ENCODE assay signal across 21 cellular contexts in the genomic region with DNA sequence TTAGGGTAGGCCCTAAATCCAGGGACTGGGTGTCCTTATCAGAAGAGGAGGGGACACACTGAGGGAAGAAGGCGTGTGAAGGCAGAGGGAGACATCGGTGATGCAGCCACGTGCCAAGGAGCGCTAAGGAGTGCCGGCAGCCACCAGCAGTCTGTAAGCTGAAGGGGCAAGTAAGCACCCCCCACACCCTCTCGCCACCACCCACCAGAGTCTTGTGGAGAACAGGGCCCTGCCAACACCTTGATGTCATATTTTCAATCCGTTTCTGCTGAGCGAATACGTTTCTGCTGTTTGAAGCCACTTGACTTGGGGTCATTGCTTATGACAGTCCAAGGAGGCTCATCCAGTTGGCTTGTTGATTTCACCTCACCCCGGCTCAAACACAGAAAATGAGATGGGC. TPM values are rescaled to one million over a fixed set of nuclear protein-coding genes. Genes with fewer than 3 reads are reported as not detected.
A peak's percentile ranks its signal among the peaks of the same experiment; 100 is the strongest.
DNase-seq lines count a peak whose midpoint lies in the region; ATAC-seq, FAIRE-seq and TF ChIP-seq lines count a peak whose summit lies in the region.
"Had no signal": no experiment of that assay in that cellular context is flagged by ENCODE, and none has a peak within 500 bp of the region (broad histone marks: within the 10 kb centered on the region; RNA-seq: fewer than 3 reads in every experiment).

No MANE protein-coding gene starts in this region.

- no peaks in the 10 kb centered on the region for H3K27me3 ChIP-seq in CD8-positive, alpha-beta memory T cell (ENCODE audit: insufficient read depth, low read length, poor library complexity, severe bottlenecking)
- H3K27me3 ChIP-seq in astrocyte (ENCODE audit: insufficient read depth, low read length) = no peaks in the 10 kb centered on the region
- no peaks in the 10 kb centered on the region for H3K27me3 ChIP-seq in rectal smooth muscle tissue (ENCODE audit: control insufficient read depth, insufficient read depth, low read length)
- H3K27me3 ChIP-seq: cardiac muscle cell, colonic mucosa, neutrophil, vagina had no signal

- no peak overlapping the region for H3K4me3 Mint-ChIP-seq in activated CD4-positive, alpha-beta T cell treated with anti-CD3 and anti-CD28 coated beads, Interleukin-2, amount 10 ng/mL, durations not matched to agents 24 days and 14 days
- H3K4me3 Mint-ChIP-seq in CD8-positive, alpha-beta memory T cell = peak overlapping the region in 4 of 7 donors; percentile 3 to 60 (median 41)
- no peak overlapping the region for H3K4me3 Mint-ChIP-seq in astrocyte (ENCODE audit: unreplicated experiment)

- H3K36me3 ChIP-seq in CD8-positive, alpha-beta memory T cell (ENCODE audit: insufficient read depth, low read length) = peaks cover 19% of the 10 kb centered on the region
- H3K36me3 ChIP-seq in astrocyte (ENCODE audit: insufficient read depth, low read length) = peaks cover 3% of the 10 kb centered on the region
- H3K36me3 ChIP-seq in rectal smooth muscle tissue (ENCODE audit: control insufficient read depth, insufficient read depth, low read length) = no peaks in the 10 kb centered on the region
- H3K36me3 ChIP-seq: cardiac muscle cell, colonic mucosa, neutrophil, vagina had no signal

- no peak for FAIRE-seq in astrocyte (lab: Jason Lieb, UNC)

- no peaks in the 10 kb centered on the region for H3K9me3 ChIP-seq in CD8-positive, alpha-beta memory T cell (ENCODE audit: low read length)
- no peaks in the 10 kb centered on the region for H3K9me3 ChIP-seq in astrocyte (ENCODE audit: insufficient read depth, low read depth, low read length)
- H3K9me3 ChIP-seq: colonic mucosa, neutrophil, thoracic aorta, vagina had no signal

- H3K4me3 ChIP-seq in CD8-positive, alpha-beta memory T cell (ENCODE audit: low read length) = peak overlapping the region; percentile 51
- H3K4me3 ChIP-seq in astrocyte (ENCODE audit: insufficient read depth, low read depth, low read length) = no peak overlapping the region
- H3K4me3 ChIP-seq in rectal smooth muscle tissue (ENCODE audit: low read length) = no peak overlapping the region
- H3K4me3 ChIP-seq: cardiac muscle cell, colonic mucosa, thoracic aorta, vagina had no signal

- peaks cover 74% of the 10 kb centered on the region for H3K36me3 Mint-ChIP-seq in activated CD4-positive, alpha-beta T cell treated with anti-CD3 and anti-CD28 coated beads, Interleukin-2, amount 10 ng/mL, durations not matched to agents 24 days and 14 days (ENCODE audit: low read depth)
- H3K36me3 Mint-ChIP-seq in CD8-positive, alpha-beta memory T cell = peaks cover 0 to 56% (median 12%) of the 10 kb centered on the region in 3 donors
- peaks cover 18% of the 10 kb centered on the region for H3K36me3 Mint-ChIP-seq in astrocyte (ENCODE audit: low read depth, unreplicated experiment)

- no peak for DNase-seq in activated CD4-positive, alpha-beta T cell treated with anti-CD3 and anti-CD28 coated beads, Interleukin-2, amount 10 ng/mL, durations not matched to agents 24 days and 14 days
- no peak for DNase-seq in activated CD4-positive, alpha-beta T cell treated with anti-CD3 and anti-CD28 coated beads for 1 hour
- peak in 1 of 5 donors; percentile 51 for DNase-seq in CD8-positive, alpha-beta memory T cell
- DNase-seq in astrocyte (ENCODE audit: low read depth) = no peak
- no peak for DNase-seq in NK-92 treated with Interleukin-12 subunit alpha and Interleukin-12 subunit beta, amount 100 ng/mL, for 24 hours (lab: John Stamatoyannopoulos, UW)
- DNase-seq: colonic mucosa, DMS153, H7, left cardiac atrium, mammary epithelial cell, NCI-H146, NCI-H774 had no signal

- no peaks in the 10 kb centered on the region for H3K79me2 ChIP-seq in astrocyte (ENCODE audit: insufficient read depth, low read length)

- peaks cover 58% of the 10 kb centered on the region for H3K4me1 Mint-ChIP-seq in activated CD4-positive, alpha-beta T cell treated with anti-CD3 and anti-CD28 coated beads, Interleukin-2, amount 10 ng/mL, durations not matched to agents 24 days and 14 days
- peaks cover 58 to 70% (median 67%) of the 10 kb centered on the region in 3 donors for H3K4me1 Mint-ChIP-seq in CD8-positive, alpha-beta memory T cell
- peaks cover 12% of the 10 kb centered on the region for H3K4me1 Mint-ChIP-seq in astrocyte (ENCODE audit: low read depth, unreplicated experiment)

- H3K27ac ChIP-seq in CD8-positive, alpha-beta memory T cell (ENCODE audit: low read depth, low read length) = no peak overlapping the region
- no peak overlapping the region for H3K27ac ChIP-seq in astrocyte (ENCODE audit: low read depth, low read length)
- peak overlapping the region; percentile 62 for H3K27ac ChIP-seq in rectal smooth muscle tissue (ENCODE audit: low read depth, low read length)
- H3K27ac ChIP-seq: cardiac muscle cell, colonic mucosa, neutrophil, RWPE1, thoracic aorta, vagina had no signal

- TF ChIP-seq CTCF in astrocyte (IDR thresholded peaks at IDR 0.05; ENCODE audit: insufficient read depth, low read depth, low read length) = no peak

- no peak overlapping the region for H2AFZ ChIP-seq in astrocyte (ENCODE audit: low read depth, low read length)

- H3K27me3 Mint-ChIP-seq in activated CD4-positive, alpha-beta T cell treated with anti-CD3 and anti-CD28 coated beads, Interleukin-2, amount 10 ng/mL, durations not matched to agents 24 days and 14 days = no peaks in the 10 kb centered on the region
- H3K27me3 Mint-ChIP-seq in CD8-positive, alpha-beta memory T cell = no peaks in the 10 kb centered on the region
- peaks cover 6% of the 10 kb centered on the region for H3K27me3 Mint-ChIP-seq in astrocyte (ENCODE audit: low read depth, unreplicated experiment)

- H4K20me1 ChIP-seq in astrocyte (ENCODE audit: insufficient read depth, low read length) = peaks cover 9% of the 10 kb centered on the region

- CTCF ChIA-PET in CD8-positive, alpha-beta memory T cell (lab: Charles Lee) = interaction anchor here (1.7 to 2.1 kb wide), 2 partner anchors 13 to 15 kb away, joined by 3 to 6 read pairs; no protein-coding TSS in a partner anchor

- no peak overlapping the region for H3K4me2 ChIP-seq in astrocyte (ENCODE audit: low read length)

- H3K9ac ChIP-seq in astrocyte (ENCODE audit: low read length) (no peak overlapping the region), rectal smooth muscle tissue (ENCODE audit: low read length) (no peak overlapping the region)

- ATAC-seq in GM21576 (IDR thresholded peaks at IDR 0.05; ENCODE audit: unreplicated experiment) (no peak), GM18868 (IDR thresholded peaks at IDR 0.05; ENCODE audit: unreplicated experiment) (no peak)

- intact Hi-C loops in activated CD4-positive, alpha-beta T cell treated with anti-CD3 and anti-CD28 coated beads, Interleukin-2, amount 10 ng/mL, durations not matched to agents 24 days and 14 days (cut with micrococcal nuclease) = loop anchor here (5.0 kb wide), 2 partner anchors 93 to 197 kb away; a partner anchor contains a TSS

- H3K4me1 ChIP-seq in CD8-positive, alpha-beta memory T cell (ENCODE audit: insufficient read depth, low read length) = peaks cover 72% of the 10 kb centered on the region
- H3K4me1 ChIP-seq in astrocyte (ENCODE audit: insufficient read depth, low read length) = peaks cover 4% of the 10 kb centered on the region
- H3K4me1 ChIP-seq in rectal smooth muscle tissue (ENCODE audit: control insufficient read depth, insufficient read depth, low read length) = peaks cover 7% of the 10 kb centered on the region
- H3K4me1 ChIP-seq: colonic mucosa had no signal

- H3K9me3 Mint-ChIP-seq in activated CD4-positive, alpha-beta T cell treated with anti-CD3 and anti-CD28 coated beads, Interleukin-2, amount 10 ng/mL, durations not matched to agents 24 days and 14 days = no peaks in the 10 kb centered on the region
- H3K9me3 Mint-ChIP-seq in CD8-positive, alpha-beta memory T cell = no peaks in the 10 kb centered on the region
- H3K9me3 Mint-ChIP-seq in astrocyte (ENCODE audit: unreplicated experiment) = no peaks in the 10 kb centered on the region

- POLR2A ChIA-PET in CD8-positive, alpha-beta memory T cell (lab: Charles Lee) = interaction anchor here (1.4 kb wide), 1 partner anchor 39 kb away, joined by 6 read pairs; no protein-coding TSS in a partner anchor

- peak overlapping the region; percentile 71 for H3K27ac Mint-ChIP-seq in activated CD4-positive, alpha-beta T cell treated with anti-CD3 and anti-CD28 coated beads, Interleukin-2, amount 10 ng/mL, durations not matched to agents 24 days and 14 days
- peak overlapping the region in 7 of 8 donors; percentile 61 to 99 (median 91) for H3K27ac Mint-ChIP-seq in CD8-positive, alpha-beta memory T cell
- H3K27ac Mint-ChIP-seq in astrocyte (ENCODE audit: unreplicated experiment) = peak overlapping the region; percentile 26
- H3K27ac Mint-ChIP-seq: progenitor cell of endocrine pancreas had no signal

RNA-seq across cellular contexts. Expression of a gene that starts 37.9 kb away (rescaled TPM):
- total RNA-seq in activated CD4-positive, alpha-beta T cell treated with anti-CD3 and anti-CD28 coated beads, Interleukin-2, amount 10 ng/mL, durations not matched to agents 24 days and 14 days = 137 TPM in 2 replicates
- 100 to 1,000 TPM; 127 to 130 TPM for total RNA-seq in CD8-positive, alpha-beta memory T cell
- 182 TPM for polyA plus RNA-seq in CD8-positive, alpha-beta memory T cell
- total RNA-seq in astrocyte = 40.0 and 40.1 TPM in 2 replicates

Comparison
In these comparisons a context has a peak if more than half of its experiments do, and no peak if none do; other contexts are left out.
1. H3K27ac Mint-ChIP-seq: peak in every context shown above with its lines; median percentile 91 in CD8-positive, alpha-beta memory T cell; 71 in activated CD4-positive, alpha-beta T cell treated with anti-CD3 and anti-CD28 coated beads, Interleukin-2, amount 10 ng/mL, durations not matched to agents 24 days and 14 days; 26 in astrocyte.
2. H3K4me3 Mint-ChIP-seq: peak in CD8-positive, alpha-beta memory T cell (4 of 7); none in activated CD4-positive, alpha-beta T cell treated with anti-CD3 and anti-CD28 coated beads, Interleukin-2, amount 10 ng/mL, durations not matched to agents 24 days and 14 days (single experiment) and astrocyte (single experiment).